In the genomic region with DNA sequence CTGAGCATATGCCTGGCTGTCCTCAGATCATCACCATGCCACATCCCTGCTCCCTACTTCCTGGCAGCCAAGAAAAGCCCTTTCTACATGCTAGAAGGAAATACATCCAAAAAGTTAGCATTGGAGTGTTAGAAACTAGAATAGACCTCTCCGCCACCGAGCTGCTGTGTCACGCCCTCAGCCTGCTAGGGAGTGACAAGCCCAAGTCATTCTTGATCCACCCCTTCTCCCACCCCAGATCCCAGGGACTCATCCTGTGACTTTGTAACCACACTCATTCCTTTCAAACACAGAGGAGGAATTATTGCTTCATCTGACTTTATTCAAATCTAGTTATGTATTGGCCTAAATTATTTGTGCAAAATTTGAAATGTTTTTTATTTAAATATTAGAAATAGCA, we compare ENCODE assay signal across 19 cellular contexts. TPM values are rescaled to one million over a fixed set of nuclear protein-coding genes. Genes with fewer than 3 reads are reported as not detected.
DNase-seq lines count a peak whose midpoint lies in the region; ATAC-seq and TF ChIP-seq lines count a peak whose summit lies in the region.
"Had no signal": no experiment of that assay in that cellular context is flagged by ENCODE, and none has a peak within 500 bp of the region (broad histone marks: within the 10 kb centered on the region; RNA-seq: fewer than 3 reads in every experiment).

No MANE protein-coding gene starts in this region.

- peaks cover 7% of the 10 kb centered on the region for H3K36me3 Mint-ChIP-seq in activated naive CD8-positive, alpha-beta T cell treated with anti-CD3 and anti-CD28 coated beads for 36 hours
- peaks cover 10% of the 10 kb centered on the region for H3K36me3 Mint-ChIP-seq in activated naive CD8-positive, alpha-beta T cell treated with anti-CD3 and anti-CD28 coated beads, Interleukin-2, amount 50 U/mL, for 24 hours (ENCODE audit: low read depth)
- H3K36me3 Mint-ChIP-seq in stimulated activated effector memory CD8-positive, alpha-beta T cell treated with anti-CD3 and anti-CD28 coated beads, Interleukin-12 subunit alpha, Interleukin-12 subunit beta, amount 100 ng/mL, for 72 hours = peaks cover 30% of the 10 kb centered on the region

- no peaks in the 10 kb centered on the region for H3K79me2 ChIP-seq in PC-3 (ENCODE audit: low read length)

- no peak overlapping the region for H2AFZ ChIP-seq in PC-3 (ENCODE audit: low read length)

- no peaks in the 10 kb centered on the region for H3K9me3 ChIP-seq in PC-3 (ENCODE audit: low read length)
- H3K9me3 ChIP-seq: BE2C, SJSA1 had no signal

- no peaks in the 10 kb centered on the region for H3K27me3 ChIP-seq in PC-3 (ENCODE audit: low read length)
- H3K27me3 ChIP-seq: BE2C, SJSA1 had no signal

- H3K9me2 ChIP-seq in PC-3 (replicated peaks; ENCODE audit: low read length) = no peaks in the 10 kb centered on the region

- TSS peak; percentile 42 for BruUV-seq in PC-3 (replicated peaks; lab: Mats Ljungman, UMichigan)

- no peaks in the 10 kb centered on the region for H4K20me1 ChIP-seq in PC-3 (ENCODE audit: low read length)

- H3F3A ChIP-seq in PC-3 (ENCODE audit: low read length, unreplicated experiment) = no peaks in the 10 kb centered on the region

- H3K9me3 Mint-ChIP-seq in activated naive CD8-positive, alpha-beta T cell treated with anti-CD3 and anti-CD28 coated beads for 36 hours = no peaks in the 10 kb centered on the region
- H3K9me3 Mint-ChIP-seq in activated naive CD8-positive, alpha-beta T cell treated with anti-CD3 and anti-CD28 coated beads, Interleukin-2, amount 50 U/mL, for 24 hours = no peaks in the 10 kb centered on the region
- no peaks in the 10 kb centered on the region for H3K9me3 Mint-ChIP-seq in stimulated activated effector memory CD8-positive, alpha-beta T cell treated with anti-CD3 and anti-CD28 coated beads, Interleukin-12 subunit alpha, Interleukin-12 subunit beta, amount 100 ng/mL, for 72 hours
- H3K9me3 Mint-ChIP-seq: CD4-positive, alpha-beta T cell; HFFc6 had no signal

- no peak for DNase-seq in activated naive CD8-positive, alpha-beta T cell treated with anti-CD3 and anti-CD28 coated beads for 36 hours
- no peak for DNase-seq in activated naive CD8-positive, alpha-beta T cell treated with anti-CD3 and anti-CD28 coated beads, Interleukin-2, amount 50 U/mL, for 24 hours
- DNase-seq in PC-3 (no peak), head of caudate nucleus (peak in 28 of 42 donors; percentile 6 to 65 (median 32))
- DNase-seq in stimulated activated effector memory CD8-positive, alpha-beta T cell treated with anti-CD3 and anti-CD28 coated beads, Interleukin-12 subunit alpha, Interleukin-12 subunit beta, amount 100 ng/mL, for 72 hours (ENCODE audit: low spot score in 2 of 2) = no peak
- DNase-seq: BE2C; CD4-positive, alpha-beta T cell; DMS53; HFFc6; NCI-H1417; NCI-H187; NCI-H526 had no signal

- intact Hi-C loops in PC-3 (cut with micrococcal nuclease) (loop anchor here (5.0 to 10.0 kb wide), 2 partner anchors 98 to 295 kb away; no protein-coding TSS in a partner anchor), head of caudate nucleus (cut with DNase I) (no loop called here)

- peak overlapping the region; percentile 35 for H3K27ac Mint-ChIP-seq in activated naive CD8-positive, alpha-beta T cell treated with anti-CD3 and anti-CD28 coated beads for 36 hours
- no peak overlapping the region for H3K27ac Mint-ChIP-seq in activated naive CD8-positive, alpha-beta T cell treated with anti-CD3 and anti-CD28 coated beads, Interleukin-2, amount 50 U/mL, for 24 hours
- peak overlapping the region; percentile 20 for H3K27ac Mint-ChIP-seq in stimulated activated effector memory CD8-positive, alpha-beta T cell treated with anti-CD3 and anti-CD28 coated beads, Interleukin-12 subunit alpha, Interleukin-12 subunit beta, amount 100 ng/mL, for 72 hours
- H3K27ac Mint-ChIP-seq: CD4-positive, alpha-beta T cell; HFFc6 had no signal

- no peak overlapping the region for H3K27ac ChIP-seq in PC-3 (ENCODE audit: low read length)
- H3K27ac ChIP-seq: KMS-11, SJSA1 had no signal

- CTCF ChIA-PET in PC-3 (lab: Charles Lee) = interaction anchor here (0.6 kb wide), 1 partner anchor 1594 kb away, joined by 8 read pairs; no protein-coding TSS in a partner anchor

- H3K4me3 Mint-ChIP-seq in activated naive CD8-positive, alpha-beta T cell treated with anti-CD3 and anti-CD28 coated beads for 36 hours = no peak overlapping the region
- no peak overlapping the region for H3K4me3 Mint-ChIP-seq in activated naive CD8-positive, alpha-beta T cell treated with anti-CD3 and anti-CD28 coated beads, Interleukin-2, amount 50 U/mL, for 24 hours
- no peak overlapping the region for H3K4me3 Mint-ChIP-seq in stimulated activated effector memory CD8-positive, alpha-beta T cell treated with anti-CD3 and anti-CD28 coated beads, Interleukin-12 subunit alpha, Interleukin-12 subunit beta, amount 100 ng/mL, for 72 hours
- H3K4me3 Mint-ChIP-seq: CD4-positive, alpha-beta T cell; HFFc6 had no signal

- no peaks in the 10 kb centered on the region for H3K36me3 ChIP-seq in PC-3 (ENCODE audit: low read depth, low read length)
- H3K36me3 ChIP-seq: SJSA1 had no signal

- H3K4me1 ChIP-seq in PC-3 (ENCODE audit: insufficient read depth, low read length) = no peaks in the 10 kb centered on the region
- H3K4me1 ChIP-seq: BE2C, SJSA1 had no signal

- POLR2A ChIA-PET in PC-3 (lab: Charles Lee; ENCODE audit: unreplicated experiment) = no interaction called here

- H3K4me2 ChIP-seq in PC-3 (ENCODE audit: low read length) = no peak overlapping the region
- H3K4me2 ChIP-seq: KMS-11 had no signal

- TF ChIP-seq CTCF in PC-3 (conservative IDR thresholded peaks at IDR 0.05; ENCODE audit: low read depth, low read length) = no peak

- no peak for ATAC-seq in activated naive CD8-positive, alpha-beta T cell treated with anti-CD3 and anti-CD28 coated beads, Interleukin-2, amount 50 U/mL, for 24 hours
- ATAC-seq in PC-3 = no peak
- ATAC-seq in stimulated activated effector memory CD8-positive, alpha-beta T cell treated with anti-CD3 and anti-CD28 coated beads, Interleukin-12 subunit alpha, Interleukin-12 subunit beta, amount 100 ng/mL, for 72 hours = no peak
- no peak for ATAC-seq in GM18517 (IDR thresholded peaks at IDR 0.05; ENCODE audit: unreplicated experiment)
- ATAC-seq in HG03354 (IDR thresholded peaks at IDR 0.05; ENCODE audit: poor library complexity, severe bottlenecking, unreplicated experiment) = no peak
- no peak for ATAC-seq in GM18505 (IDR thresholded peaks at IDR 0.05; ENCODE audit: unreplicated experiment)
- ATAC-seq: HepG2, Panc1 had no signal

- H3K4me3 ChIP-seq in PC-3 (ENCODE audit: low read length) = no peak overlapping the region
- H3K4me3 ChIP-seq: SJSA1 had no signal

- no peak for TF ChIP-seq POLR2A in GM18505 (IDR thresholded peaks at IDR 0.05; ENCODE audit: borderline replicate concordance, extremely low read depth, insufficient read depth, insufficient read length)

- no peak overlapping the region for H3K9ac ChIP-seq in PC-3 (ENCODE audit: low read length)
- H3K9ac ChIP-seq: KMS-11 had no signal

- H3K27me3 Mint-ChIP-seq in activated naive CD8-positive, alpha-beta T cell treated with anti-CD3 and anti-CD28 coated beads for 36 hours = no peaks in the 10 kb centered on the region
- no peaks in the 10 kb centered on the region for H3K27me3 Mint-ChIP-seq in activated naive CD8-positive, alpha-beta T cell treated with anti-CD3 and anti-CD28 coated beads, Interleukin-2, amount 50 U/mL, for 24 hours
- H3K27me3 Mint-ChIP-seq: CD4-positive, alpha-beta T cell had no signal

- peaks cover 2% of the 10 kb centered on the region for H3K4me1 Mint-ChIP-seq in activated naive CD8-positive, alpha-beta T cell treated with anti-CD3 and anti-CD28 coated beads for 36 hours
- H3K4me1 Mint-ChIP-seq in activated naive CD8-positive, alpha-beta T cell treated with anti-CD3 and anti-CD28 coated beads, Interleukin-2, amount 50 U/mL, for 24 hours = no peaks in the 10 kb centered on the region
- H3K4me1 Mint-ChIP-seq in stimulated activated effector memory CD8-positive, alpha-beta T cell treated with anti-CD3 and anti-CD28 coated beads, Interleukin-12 subunit alpha, Interleukin-12 subunit beta, amount 100 ng/mL, for 72 hours = no peaks in the 10 kb centered on the region

RNA-seq across cellular contexts. Expression of a gene that starts 45.3 kb away (rescaled TPM):
- total RNA-seq in activated naive CD8-positive, alpha-beta T cell treated with anti-CD3 and anti-CD28 coated beads for 36 hours = 100 to 1,000 TPM; 162 to 165 TPM
- total RNA-seq in PC-3 (2014; rRNA removed) = 97.2 and 97.9 TPM in 2 replicates

RNA-seq across cellular contexts. Expression of a gene that starts 46.6 kb away (rescaled TPM):
- 1 to 10 TPM; 3.8 to 4.0 TPM for total RNA-seq in activated naive CD8-positive, alpha-beta T cell treated with anti-CD3 and anti-CD28 coated beads for 36 hours
- total RNA-seq in PC-3 (2014; rRNA removed) = 5.8 and 6.0 TPM in 2 replicates

Comparison
In these comparisons a context has a peak if more than half of its experiments do, and no peak if none do; other contexts are left out.
1. DNase-seq: peak in head of caudate nucleus (28 of 42); none in activated naive CD8-positive, alpha-beta T cell treated with anti-CD3 and anti-CD28 coated beads for 36 hours (single experiment), activated naive CD8-positive, alpha-beta T cell treated with anti-CD3 and anti-CD28 coated beads, Interleukin-2, amount 50 U/mL, for 24 hours (single experiment), PC-3 (single experiment) and stimulated activated effector memory CD8-positive, alpha-beta T cell treated with anti-CD3 and anti-CD28 coated beads, Interleukin-12 subunit alpha, Interleukin-12 subunit beta, amount 100 ng/mL, for 72 hours (0 of 2).